Comparison of ENCODE assay signal across 16 cellular contexts in genomic region chr6:42281016-42281533, GRCh38.
DNase-seq lines count a peak whose midpoint lies in the region; ATAC-seq and TF ChIP-seq lines count a peak whose summit lies in the region.
"Had no signal": no experiment of that assay in that cellular context is flagged by ENCODE, and none has a peak within 500 bp of the region (broad histone marks: within the 10 kb centered on the region; RNA-seq: fewer than 3 reads in every experiment).

No MANE protein-coding gene starts in this region.

- DNase-seq in heart left ventricle (no peak), left ventricle myocardium superior (no peak), Panc1 (ENCODE audit: low read depth, low spot score) (no peak), epithelial cell of prostate (ENCODE audit: low read depth, low spot score) (no peak), NK-92 (lab: John Stamatoyannopoulos, UW; ENCODE audit: unreplicated experiment) (no peak), germinal center (ENCODE audit: low spot score) (no peak)
- DNase-seq: activated CD4-positive, CD25-positive, alpha-beta regulatory T cell; body of pancreas; DMS79; foreskin fibroblast; NCI-H2107; SK-N-SH had no signal

- H3K27me3 ChIP-seq in heart left ventricle, result no peaks in the 10 kb centered on the region
- H3K27me3 ChIP-seq in Panc1 (ENCODE audit: control insufficient read depth, insufficient read depth, low read length), result no peaks in the 10 kb centered on the region
- H3K27me3 ChIP-seq in stomach smooth muscle (ENCODE audit: control insufficient read depth in 1 of 2, insufficient read depth in 2 of 2, low read length in 2 of 2), result no peaks in the 10 kb centered on the region
- H3K27me3 ChIP-seq: body of pancreas, upper lobe of left lung had no signal

- ATAC-seq in heart left ventricle (no peak), left ventricle myocardium superior (no peak), Panc1 (no peak), GM21737 (IDR thresholded peaks at IDR 0.05; ENCODE audit: unreplicated experiment) (no peak)
- ATAC-seq: body of pancreas had no signal

- no peak overlapping the region for H3K9ac ChIP-seq in stomach smooth muscle (ENCODE audit: low read length in 2 of 2)
- H3K9ac ChIP-seq: SK-N-SH had no signal

- TF ChIP-seq CTCF in heart left ventricle (IDR thresholded peaks at IDR 0.05) (no peak), Panc1 (IDR thresholded peaks at IDR 0.05) (no peak)

- 74 to 91% (median 78%) methylated on average over 4 of the region's 4 CpGs for WGBS in heart left ventricle, 4 donors

- intact Hi-C loops in heart left ventricle (cut with DNase I) (no loop called here), left ventricle myocardium superior (cut with micrococcal nuclease) (no loop called here), Panc1 (cut with micrococcal nuclease; ENCODE audit: unreplicated experiment) (no loop called here)

- H3K27ac ChIP-seq in heart left ventricle, result peak overlapping the region in 7 of 12 donors; percentile 5 to 78 (median 58)
- peak overlapping the region; percentile 65; the same call in 1 of the 2 replicates for H3K27ac ChIP-seq in Panc1 (ENCODE audit: low read length)
- peak overlapping the region; percentile 36 for H3K27ac ChIP-seq in epithelial cell of prostate
- H3K27ac ChIP-seq in stomach smooth muscle (ENCODE audit: low read length), result peak overlapping the region; percentile 2
- H3K27ac ChIP-seq: body of pancreas had no signal

- peaks cover 0 to 12% (median 0%) of the 10 kb centered on the region in 12 donors for H3K9me3 ChIP-seq in heart left ventricle
- no peaks in the 10 kb centered on the region for H3K9me3 ChIP-seq in Panc1 (ENCODE audit: control insufficient read depth, insufficient read depth, low read depth, low read length)
- peaks cover 0 to 3% of the 10 kb centered on the region in 2 donors for H3K9me3 ChIP-seq in stomach smooth muscle (ENCODE audit: control insufficient read depth in 2 of 2, low read length in 2 of 2)
- H3K9me3 ChIP-seq: body of pancreas, prostate gland, upper lobe of left lung had no signal

- POLR2A ChIA-PET in Panc1 (lab: Charles Lee), result no interaction called here

- no peak overlapping the region for H3K4me3 ChIP-seq in heart left ventricle
- H3K4me3 ChIP-seq in Panc1 (ENCODE audit: low read depth in 2 of 2, low read length in 2 of 2), result no peak overlapping the region
- H3K4me3 ChIP-seq in stomach smooth muscle (ENCODE audit: low read length in 2 of 2), result no peak overlapping the region
- H3K4me3 ChIP-seq: body of pancreas, prostate gland, upper lobe of left lung had no signal

- in situ Hi-C loops in Panc1 (cut with HindIII; ENCODE audit: low pct_unique_long_range_greater_than_20kb, low sequenced_read_pairs), result no loop called here

- CTCF ChIA-PET in Panc1 (lab: Charles Lee), result interaction anchor here (1.0 kb wide), 1 partner anchor 267 kb away, joined by 3 read pairs; no protein-coding TSS in a partner anchor

- H3K4me1 ChIP-seq in heart left ventricle (peaks cover 5 to 56% (median 34%) of the 10 kb centered on the region in 12 donors), Panc1 (ENCODE audit: control insufficient read depth, insufficient read depth, low read length) (peaks cover 29% of the 10 kb centered on the region), stomach smooth muscle (ENCODE audit: control insufficient read depth, insufficient read depth, low read length) (peaks cover 26% of the 10 kb centered on the region)
- H3K4me1 ChIP-seq: body of pancreas had no signal

- no peak for TF ChIP-seq POLR2A in heart left ventricle (IDR thresholded peaks at IDR 0.05)

- H3K36me3 ChIP-seq in heart left ventricle (peaks cover 0 to 8% (median 0%) of the 10 kb centered on the region in 9 donors), Panc1 (ENCODE audit: control insufficient read depth, insufficient read depth, low read length) (no peaks in the 10 kb centered on the region), stomach smooth muscle (ENCODE audit: control insufficient read depth in 2 of 2, insufficient read depth in 2 of 2, low read length in 2 of 2) (no peaks in the 10 kb centered on the region)
- H3K36me3 ChIP-seq: prostate gland, upper lobe of left lung had no signal

- BruUV-seq in Panc1 (replicated peaks; lab: Mats Ljungman, UMichigan), result no TSS peak

Comparison
In these comparisons a context has a peak if more than half of its experiments do, and no peak if none do; other contexts are left out.
1. H3K27ac ChIP-seq: peak in every context shown above with its lines; median percentile 65 in Panc1; 58 in heart left ventricle; 36 in epithelial cell of prostate; 2 in stomach smooth muscle.